In genomic region chr21:46543306-46543705, GRCh38 we compare ENCODE assay signal across 16 cellular contexts.
"Had no signal": no experiment of that assay in that cellular context is flagged by ENCODE, and none has a peak within 500 bp of the region (broad histone marks: within the 10 kb centered on the region; RNA-seq: fewer than 3 reads in every experiment).

No MANE protein-coding gene starts in this region.

- ATAC-seq: heart left ventricle, left lobe of liver, mucosa of descending colon, upper lobe of right lung had no signal

- H3K4me3 ChIP-seq: breast epithelium, heart left ventricle, mucosa of descending colon, suprapubic skin, upper lobe of right lung had no signal

- H3K9me3 ChIP-seq: breast epithelium, heart left ventricle, mucosa of descending colon, suprapubic skin, upper lobe of right lung had no signal

- H3K27me3 ChIP-seq: breast epithelium, heart left ventricle, suprapubic skin, upper lobe of right lung had no signal

- DNase-seq: activated T-cell treated with anti-CD3 and anti-CD28 coated beads for 4 hours, aorta, foreskin melanocyte, heart left ventricle, islet precursor cell, mucosa of descending colon, nephron progenitor cell, SHP77 treated with DMSO at 0.1 percent for 48 hours, small intestine, T1000, upper lobe of right lung had no signal

- H3K4me1 ChIP-seq: breast epithelium, suprapubic skin, upper lobe of right lung had no signal

- H3K27ac ChIP-seq: breast epithelium, heart left ventricle, suprapubic skin, upper lobe of right lung, VCaP had no signal

- H3K27me3 Mint-ChIP-seq: activated CD4-positive, alpha-beta T cell treated with anti-CD3 and anti-CD28 coated beads for 36 hours had no signal

- H3K4me3 Mint-ChIP-seq: activated CD4-positive, alpha-beta T cell treated with anti-CD3 and anti-CD28 coated beads for 36 hours; nephron progenitor cell had no signal
